ENCODE assay signal across 8 cellular contexts in the genomic region with DNA sequence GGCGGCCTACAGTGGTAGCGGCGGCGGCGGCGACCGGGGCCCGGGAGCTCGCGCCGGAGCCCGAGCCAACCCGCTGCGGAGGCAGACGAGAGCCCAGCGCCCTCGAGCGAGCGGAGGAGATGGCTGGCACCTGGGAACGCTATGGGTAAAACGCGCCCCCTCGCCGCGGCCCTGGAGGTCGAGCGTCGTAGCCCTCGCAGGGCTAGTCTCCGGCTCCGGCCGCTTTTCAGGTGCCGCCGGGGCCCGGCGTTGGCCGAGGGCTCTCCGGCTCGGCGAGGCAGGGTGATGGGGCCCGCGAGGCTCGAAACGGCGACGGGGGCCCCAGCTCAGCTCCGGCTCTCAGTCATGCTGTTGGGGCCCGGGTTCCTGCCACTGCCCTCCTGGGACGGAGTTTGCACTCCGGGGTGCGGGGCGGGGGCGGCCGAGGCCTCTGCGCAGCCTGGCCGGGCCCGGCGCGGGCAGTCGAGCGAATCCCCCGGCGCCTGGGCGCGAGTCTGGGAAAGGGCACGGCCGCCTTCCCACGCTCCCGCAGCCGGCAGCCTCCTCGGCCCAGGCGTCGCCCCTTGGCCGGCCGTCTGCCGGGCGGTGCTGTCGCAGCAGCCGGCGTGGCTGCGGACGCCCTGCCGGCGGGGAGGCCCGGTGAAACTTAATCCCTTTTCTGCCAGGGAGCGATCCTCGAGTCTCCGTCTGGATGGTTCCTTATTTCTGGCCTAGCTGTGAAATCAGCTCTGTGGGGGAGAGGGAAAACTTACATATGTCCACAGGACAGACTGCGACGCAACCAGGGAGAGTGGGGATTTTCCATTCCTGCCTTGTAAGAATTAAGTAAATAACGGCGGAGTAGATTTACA. TPM values are rescaled to one million over a fixed set of nuclear protein-coding genes. Genes with fewer than 3 reads are reported as not detected.
DNase-seq lines count a peak whose midpoint lies in the region; ATAC-seq and TF ChIP-seq lines count a peak whose summit lies in the region.

No MANE protein-coding gene starts in this region.

- TF ChIP-seq POLR2A in upper lobe of left lung (IDR thresholded peaks at IDR 0.05) = peak in 1 of 4 donors; percentile 25

- H3K27ac ChIP-seq in foreskin keratinocyte (peak overlapping the region; percentile 40), upper lobe of left lung (peak overlapping the region; percentile 87 to 92 (median 89))

- TF ChIP-seq EP300 in upper lobe of left lung (IDR thresholded peaks at IDR 0.05) = no peak

- TF ChIP-seq CTCF in GM12864 (IDR thresholded peaks at IDR 0.05; ENCODE audit: low read depth, low read length, missing control alignments) = no peak
- no peak for TF ChIP-seq CTCF in foreskin keratinocyte (conservative IDR thresholded peaks at IDR 0.05)
- no peak for TF ChIP-seq CTCF in upper lobe of left lung (IDR thresholded peaks at IDR 0.05)

- no peaks in the 10 kb centered on the region for H3K27me3 ChIP-seq in foreskin keratinocyte
- peaks cover 25% of the 10 kb centered on the region for H3K27me3 ChIP-seq in neuron (ENCODE audit: insufficient read depth, low read length)
- H3K27me3 ChIP-seq in upper lobe of left lung = no peaks in the 10 kb centered on the region

- H3K9me3 ChIP-seq in neuron (ENCODE audit: low read length) (no peaks in the 10 kb centered on the region), upper lobe of left lung (no peaks in the 10 kb centered on the region)

- peak overlapping the region; percentile 18 for H2AFZ ChIP-seq in neuron (ENCODE audit: low read depth, low read length)

- H3K4me3 ChIP-seq in GM12864 (ENCODE audit: low read depth, low read length) (peak overlapping the region; percentile 21; the same call in 1 of the 2 replicates), neuron (ENCODE audit: low read length) (peak overlapping the region; percentile 30), upper lobe of left lung (peak overlapping the region; percentile 25 to 58 (median 50))

- peak; percentile 62 for ATAC-seq in HG02678 (IDR thresholded peaks at IDR 0.05; ENCODE audit: unreplicated experiment)
- peak; percentile 54 for ATAC-seq in foreskin keratinocyte
- peak; percentile 7 to 88 for ATAC-seq in upper lobe of left lung (ENCODE audit: low FRiP score in 2 of 2)
- no peak for ATAC-seq in HG03521 (IDR thresholded peaks at IDR 0.05; ENCODE audit: unreplicated experiment)

- no peak for DNase-seq in GM12864 (ENCODE audit: low read depth)
- peak; percentile 57 for DNase-seq in NCI-H526 treated with DMSO at 0.1 percent for 48 hours (lab: John Stamatoyannopoulos, UW)
- DNase-seq in activated gamma-delta T cell (lab: John Stamatoyannopoulos, UW) = peak; percentile 14
- peak in 1 of 2 donors; percentile 29 for DNase-seq in foreskin keratinocyte
- DNase-seq in upper lobe of left lung = peak; percentile 29 to 89

- WGBS in upper lobe of left lung, 2 donors = 12 to 52% methylated on average over 4 to 79 of the region's 92 CpGs

- no peaks in the 10 kb centered on the region for H3K4me1 ChIP-seq in foreskin keratinocyte
- H3K4me1 ChIP-seq in neuron (ENCODE audit: insufficient read depth, low read length) = peaks cover 2% of the 10 kb centered on the region
- peaks cover 0 to 11% (median 2%) of the 10 kb centered on the region in 4 donors for H3K4me1 ChIP-seq in upper lobe of left lung

- H3K36me3 ChIP-seq in neuron (ENCODE audit: insufficient read depth, low read length) (no peaks in the 10 kb centered on the region), upper lobe of left lung (no peaks in the 10 kb centered on the region)

RNA-seq across cellular contexts. Expression of a gene that starts 0.8 kb away (rescaled TPM):
- 15.1 and 15.6 TPM in 2 replicates for total RNA-seq in foreskin keratinocyte
- 3.3 and 3.8 TPM in 2 replicates for polyA plus RNA-seq in foreskin keratinocyte
- total RNA-seq in upper lobe of left lung = 10 to 100 TPM; 12.7 to 21.2 (median 17.1) TPM

RNA-seq across cellular contexts. Expression of a gene that starts 49.0 kb away (rescaled TPM):
- not detected in 2 replicates for total RNA-seq in foreskin keratinocyte
- not detected in 2 replicates for polyA plus RNA-seq in foreskin keratinocyte
- total RNA-seq in upper lobe of left lung = 1 to 10 TPM in 1 of 6 donors, under 1 TPM in 2, not detected in 3; 0.13 to 2.0 (median 0.33) TPM

RNA-seq across cellular contexts. Expression of a gene that starts 50.9 kb away (rescaled TPM):
- total RNA-seq in foreskin keratinocyte = 27.0 and 40.8 TPM in 2 replicates
- polyA plus RNA-seq in foreskin keratinocyte = 23.5 and 38.4 TPM in 2 replicates
- total RNA-seq in upper lobe of left lung = 1,000 to 10,000 TPM in 1 of 6 donors, 100 to 1,000 TPM in 5; 309 to 1,061 (median 406) TPM
